ENCODE assay signal across 17 cellular contexts in the genomic region with DNA sequence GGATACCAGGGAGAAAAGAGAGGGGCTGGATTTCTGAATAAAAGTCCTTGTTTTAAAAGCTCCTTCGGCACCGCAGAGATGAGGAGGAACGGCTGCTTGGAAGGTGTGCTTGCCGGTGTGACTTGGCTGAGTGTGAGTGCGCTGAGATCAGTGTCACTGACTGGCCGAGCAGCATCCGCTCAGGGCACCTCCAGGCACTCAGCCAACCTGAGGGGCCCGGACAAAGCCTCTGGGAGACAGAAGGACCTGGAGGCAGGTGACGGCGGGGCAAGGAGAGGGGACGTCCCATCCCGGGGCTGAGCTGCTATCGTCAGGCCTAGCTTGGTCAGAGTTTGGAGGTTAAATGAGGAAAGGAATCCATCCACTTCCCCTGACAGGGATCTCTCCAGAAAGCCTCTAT. TPM values are rescaled to one million over a fixed set of nuclear protein-coding genes. Genes with fewer than 3 reads are reported as not detected.
DNase-seq lines count a peak whose midpoint lies in the region; ATAC-seq and TF ChIP-seq lines count a peak whose summit lies in the region.
"Had no signal": no experiment of that assay in that cellular context is flagged by ENCODE, and none has a peak within 500 bp of the region (broad histone marks: within the 10 kb centered on the region; RNA-seq: fewer than 3 reads in every experiment).

No MANE protein-coding gene starts in this region.

- H3K27ac ChIP-seq in Peyer's patch: no peak overlapping the region
- no peak overlapping the region for H3K27ac ChIP-seq in stomach
- H3K27ac ChIP-seq: BLaER1 had no signal

- H3K9me3 ChIP-seq in Peyer's patch (no peaks in the 10 kb centered on the region), stomach (no peaks in the 10 kb centered on the region)
- H3K9me3 ChIP-seq: BLaER1 had no signal

- peak; percentile 0 for DNase-seq in ELF-1 (ENCODE audit: low read depth, low spot score)
- DNase-seq in Peyer's patch: peak in 2 of 3 donors; percentile 34 to 41
- DNase-seq in mesenteric fat pad (ENCODE audit: low spot score): peak; percentile 67
- peak; percentile 18 for DNase-seq in stomach
- DNase-seq in DMS79 treated with DMSO at 0.1 percent for 48 hours (lab: John Stamatoyannopoulos, UW): no peak
- no peak for DNase-seq in T1000 (lab: John Stamatoyannopoulos, UW)
- DNase-seq: EL, NCI-H1417 treated with DMSO at 0.1 percent for 48 hours, NCI-H2081 treated with DMSO at 0.1 percent for 48 hours, NCI-H524, SIG-M5 had no signal

- no peak for TF ChIP-seq EP300 in stomach (IDR thresholded peaks at IDR 0.05)

- H3K4me1 ChIP-seq in Peyer's patch: no peaks in the 10 kb centered on the region
- no peaks in the 10 kb centered on the region for H3K4me1 ChIP-seq in stomach

- no peak for ATAC-seq in GM21786 (IDR thresholded peaks at IDR 0.05; ENCODE audit: unreplicated experiment)
- ATAC-seq: HCT116 had no signal

- TF ChIP-seq CTCF in Peyer's patch (IDR thresholded peaks at IDR 0.05) (no peak), stomach (IDR thresholded peaks at IDR 0.05) (no peak)

- TF ChIP-seq POLR2A in Peyer's patch (IDR thresholded peaks at IDR 0.05) (no peak), stomach (IDR thresholded peaks at IDR 0.05) (no peak)

- H3K4me3 ChIP-seq in Peyer's patch (no peak overlapping the region), stomach (no peak overlapping the region)
- H3K4me3 ChIP-seq: BLaER1 had no signal

- H3K27me3 ChIP-seq in Peyer's patch: no peaks in the 10 kb centered on the region
- H3K27me3 ChIP-seq in stomach: peaks cover 0 to 5% (median 5%) of the 10 kb centered on the region in 3 donors
- H3K27me3 ChIP-seq: BLaER1 had no signal

- H3K36me3 ChIP-seq in Peyer's patch: no peaks in the 10 kb centered on the region
- H3K36me3 ChIP-seq in stomach: no peaks in the 10 kb centered on the region
- H3K36me3 ChIP-seq: BLaER1 had no signal

- intact Hi-C loops in stomach (cut with DNase I; ENCODE audit: low total_unique reads): no loop called here

- WGBS in stomach, 5 donors: 74 to 90% (median 82%) methylated on average over 13 of the region's 13 CpGs

RNA-seq across cellular contexts. Expression of gene ALLC, which starts 16.8 kb away (rescaled TPM):
- not detected for total RNA-seq in Peyer's patch
- not detected for total RNA-seq in mesenteric fat pad
- total RNA-seq in stomach: not detected
- polyA plus RNA-seq in stomach: not detected
- total RNA-seq: HT1080 had no signal
- polyA plus RNA-seq: AG04450, IgD-negative memory B cell had no signal

RNA-seq across cellular contexts. Expression of gene COLEC11, which starts 46.3 kb away (rescaled TPM):
- 1 to 10 TPM in 2 of 4 donors, under 1 TPM in 1, not detected in 1; 0.70 to 5.8 (median 1.1) TPM for total RNA-seq in Peyer's patch
- total RNA-seq in mesenteric fat pad: 5.5 TPM
- total RNA-seq in stomach: 1 to 10 TPM in 2 of 5 donors, not detected in 3; 2.0 to 4.5 TPM
- polyA plus RNA-seq in stomach: 1 to 10 TPM; 2.1 to 9.9 (median 3.3) TPM
- polyA plus RNA-seq: IgD-negative memory B cell had no signal

Comparison
In these comparisons a context has a peak if more than half of its experiments do, and no peak if none do; other contexts are left out.
1. DNase-seq: peak in ELF-1 (single experiment), Peyer's patch (2 of 3), mesenteric fat pad (single experiment) and stomach (single experiment); none in DMS79 treated with DMSO at 0.1 percent for 48 hours (single experiment) and T1000 (single experiment).